8 cellular contexts compared by ENCODE assay signal in genomic region chr3:134326760-134327593, GRCh38. TPM values are rescaled to one million over a fixed set of nuclear protein-coding genes. Genes with fewer than 3 reads are reported as not detected.
DNase-seq lines count a peak whose midpoint lies in the region; ATAC-seq and TF ChIP-seq lines count a peak whose summit lies in the region.

No MANE protein-coding gene starts in this region.

- no peak for TF ChIP-seq CTCF in HFFc6 (IDR thresholded peaks at IDR 0.05)
- no peak for TF ChIP-seq CTCF in body of pancreas (IDR thresholded peaks at IDR 0.05)

- 63 to 65% methylated on average over 7 to 10 of the region's 10 CpGs for WGBS in body of pancreas, 2 donors

- H3K27ac Mint-ChIP-seq in HFFc6, result peak overlapping the region; percentile 89

- peaks cover 42% of the 10 kb centered on the region for H3K4me1 ChIP-seq in body of pancreas
- H3K4me1 ChIP-seq in subcutaneous abdominal adipose tissue (ENCODE audit: control insufficient read depth in 5 of 5, insufficient read depth in 5 of 5, low read length in 5 of 5), result peaks cover 28 to 82% (median 69%) of the 10 kb centered on the region in 5 donors

- TF ChIP-seq POLR2A in body of pancreas (IDR thresholded peaks at IDR 0.05), result no peak

- peak overlapping the region; percentile 42 to 89 (median 48) for H3K9ac ChIP-seq in subcutaneous abdominal adipose tissue (ENCODE audit: low read length in 5 of 5)

- H3K27ac ChIP-seq in body of pancreas, result peak overlapping the region; percentile 34 to 77 (median 66)
- H3K27ac ChIP-seq in subcutaneous abdominal adipose tissue (ENCODE audit: low read depth, low read length), result peak overlapping the region; percentile 98

- H3K27me3 Mint-ChIP-seq in HFFc6 (ENCODE audit: insufficient read depth), result peaks cover 3% of the 10 kb centered on the region; the same call in 1 of the 2 replicates

- H3K9me3 Mint-ChIP-seq in HFFc6, result no peaks in the 10 kb centered on the region

- H3K27me3 ChIP-seq in body of pancreas (no peaks in the 10 kb centered on the region), subcutaneous abdominal adipose tissue (ENCODE audit: control insufficient read depth in 5 of 5, insufficient read depth in 4 of 5, low read length in 5 of 5) (no peaks in the 10 kb centered on the region)

- peaks cover 5% of the 10 kb centered on the region; the same call in 1 of the 2 replicates for H3K36me3 Mint-ChIP-seq in HFFc6 (ENCODE audit: low read depth)

- peak; percentile 78 for ATAC-seq in body of pancreas

- H3K4me1 Mint-ChIP-seq in HFFc6 (ENCODE audit: low read depth), result peaks cover 96% of the 10 kb centered on the region

- intact Hi-C loops in body of pancreas (cut with DNase I), result no loop called here

- H3K9me3 ChIP-seq in body of pancreas (no peaks in the 10 kb centered on the region), subcutaneous abdominal adipose tissue (ENCODE audit: control insufficient read depth in 5 of 5, low read length in 5 of 5) (no peaks in the 10 kb centered on the region)

- no peak overlapping the region for H3K4me3 ChIP-seq in body of pancreas
- H3K4me3 ChIP-seq in subcutaneous abdominal adipose tissue (ENCODE audit: low read depth in 1 of 5, low read length in 5 of 5), result no peak overlapping the region

- H3K36me3 ChIP-seq in body of pancreas (replicated peaks in 1 of 2; ENCODE audit: insufficient read depth in 1 of 2, low read depth in 2 of 2), result no peaks in the 10 kb centered on the region
- no peaks in the 10 kb centered on the region for H3K36me3 ChIP-seq in subcutaneous abdominal adipose tissue (ENCODE audit: control insufficient read depth in 5 of 5, insufficient read depth in 5 of 5, low read length in 5 of 5)

- peak overlapping the region; percentile 72 for H3K4me3 Mint-ChIP-seq in HFFc6

- DNase-seq in HFFc6, result peak; percentile 98
- DNase-seq in body of pancreas, result peak in 3 of 4 donors; percentile 44 to 69 (median 60)
- DNase-seq in iris pigment epithelial cell (ENCODE audit: low read depth), result peak; percentile 98
- no peak for DNase-seq in DMS 273 (lab: John Stamatoyannopoulos, UW; ENCODE audit: unreplicated experiment)
- DNase-seq in NCI-H2029 (lab: John Stamatoyannopoulos, UW), result no peak
- DNase-seq in 8988T, result no peak
- no peak for DNase-seq in SIG-M5 treated with dmso at 0.1 percent for 504 hours (lab: John Stamatoyannopoulos, UW; ENCODE audit: unreplicated experiment)

RNA-seq across cellular contexts. Expression of gene AMOTL2, which starts 47.3 kb away (rescaled TPM):
- total RNA-seq in HFFc6 (2021; fragmentation: NEBNext Ultra II Directional; extraction: Animal tissue kit (Norgen Biotek cat#: 25700)), result 100 to 1,000 TPM; 244 to 311 (median 274) TPM
- total RNA-seq in body of pancreas, result 10 to 100 TPM; 65.1 to 71.5 TPM

Comparison
In these comparisons a context has a peak if more than half of its experiments do, and no peak if none do; other contexts are left out.
1. DNase-seq: peak in HFFc6 (single experiment), body of pancreas (3 of 4) and iris pigment epithelial cell (single experiment); none in DMS 273 (single experiment), NCI-H2029 (single experiment), 8988T (single experiment) and SIG-M5 treated with dmso at 0.1 percent for 504 hours (single experiment).